19 cellular contexts compared by ENCODE assay signal in genomic region chr10:133328358-133329343, GRCh38. TPM values are rescaled to one million over a fixed set of nuclear protein-coding genes. Genes with fewer than 3 reads are reported as not detected.
DNase-seq lines count a peak whose midpoint lies in the region; ATAC-seq and TF ChIP-seq lines count a peak whose summit lies in the region.
"Had no signal": no experiment of that assay in that cellular context is flagged by ENCODE, and none has a peak within 500 bp of the region (broad histone marks: within the 10 kb centered on the region; RNA-seq: fewer than 3 reads in every experiment).

No MANE protein-coding gene starts in this region.

- H2BK120ac ChIP-seq in IMR-90 (ENCODE audit: low read depth, low read length) (no peak overlapping the region; the same call in 1 of the 2 replicates), trophoblast cell (ENCODE audit: insufficient read depth, low read length, poor library complexity) (no peak overlapping the region)

- H4K91ac ChIP-seq in IMR-90 (ENCODE audit: insufficient read depth, low read depth, low read length) (no peak overlapping the region), trophoblast cell (ENCODE audit: low read depth, low read length) (no peak overlapping the region)

- H3K4me2 ChIP-seq in IMR-90 (ENCODE audit: low read depth, low read length) (no peak overlapping the region), trophoblast cell (ENCODE audit: low read length) (no peak overlapping the region), SK-N-SH (no peak overlapping the region)

- no peak overlapping the region for H3K56ac ChIP-seq in IMR-90 (ENCODE audit: extremely low read depth, insufficient read depth, low read length)

- H3K36me3 Mint-ChIP-seq in chondrocyte (ENCODE audit: low read depth): no peaks in the 10 kb centered on the region

- H3K9me3 ChIP-seq in IMR-90 (ENCODE audit: control insufficient read depth, insufficient read depth, low read length): no peaks in the 10 kb centered on the region; the same call in 1 of the 2 replicates
- peaks cover 8% of the 10 kb centered on the region for H3K9me3 ChIP-seq in trophoblast cell (ENCODE audit: insufficient read depth, low read depth, low read length)
- H3K9me3 ChIP-seq in SK-N-SH: no peaks in the 10 kb centered on the region
- H3K9me3 ChIP-seq: BLaER1, psoas muscle, tibial artery had no signal

- TF ChIP-seq POLR2A in IMR-90 (IDR thresholded peaks at IDR 0.05; ENCODE audit: low read depth, low read length): no peak

- H2BK15ac ChIP-seq in IMR-90 (ENCODE audit: low read depth, low read length): no peak overlapping the region

- DNase-seq in IMR-90 (no peak), chondrocyte (ENCODE audit: low spot score) (peak; percentile 82), trophoblast cell (no peak), dedifferentiated amniotic fluid mesenchymal stem cell (ENCODE audit: extremely low spot score) (no peak), SK-N-SH (no peak)
- DNase-seq: central memory CD4-positive, alpha-beta T cell; left ventricle myocardium superior had no signal

- H2BK5ac ChIP-seq in IMR-90 (ENCODE audit: low read depth, low read length, poor library complexity, severe bottlenecking): no peak overlapping the region
- H2BK5ac ChIP-seq in trophoblast cell (ENCODE audit: low read depth, low read length, poor library complexity): no peak overlapping the region

- no peaks in the 10 kb centered on the region for H3K9me2 ChIP-seq in SK-N-SH

- no peaks in the 10 kb centered on the region for H3K9me3 Mint-ChIP-seq in chondrocyte (ENCODE audit: low read depth)
- H3K9me3 Mint-ChIP-seq: activated naive CD8-positive, alpha-beta T cell treated with anti-CD3 and anti-CD28 coated beads, Interleukin-2, amount 50 U/mL, for 24 hours; dendritic cell treated with granulocyte-macrophage colony-stimulating factor and Interleukin-4, amounts not matched to agents 40 ng/mL and 50 ng/mL, for 4 days had no signal

- H3K79me2 ChIP-seq in trophoblast cell (ENCODE audit: control insufficient read depth, insufficient read depth, low read length, poor library complexity) (no peaks in the 10 kb centered on the region), SK-N-SH (ENCODE audit: insufficient read depth) (no peaks in the 10 kb centered on the region)

- TF ChIP-seq CTCF in IMR-90 (conservative IDR thresholded peaks at IDR 0.05; ENCODE audit: low read depth, low read length) (no peak), chondrocyte (IDR thresholded peaks at IDR 0.05) (no peak), SK-N-SH (IDR thresholded peaks at IDR 0.05) (no peak)

- no peak overlapping the region for H3K4ac ChIP-seq in IMR-90 (ENCODE audit: low read depth, low read length)
- no peak overlapping the region for H3K4ac ChIP-seq in trophoblast cell (ENCODE audit: low read depth, low read length)

- 80% methylated on average over 8 of the region's 15 CpGs; no CpG with 5 or more reads in 1 of the 2 experiments for whole genome bisulfite sequencing in IMR-90 (ENCODE audit: extremely low coverage in 2 of 2, insufficient read length in 1 of 2), 2 experiments
- WGBS in trophoblast cell (ENCODE audit: extremely low coverage, insufficient coverage, insufficient read length): no CpG with 5 or more reads among the region's 15 CpGs
- WGBS in SK-N-SH (ENCODE audit: low lambda C conversion rate): 88% methylated on average over 4 of the region's 15 CpGs

- no peak overlapping the region for H3K27ac ChIP-seq in IMR-90 (ENCODE audit: insufficient read depth, low read length)
- no peak overlapping the region for H3K27ac ChIP-seq in trophoblast cell (ENCODE audit: low read depth, low read length)
- peak overlapping the region in 1 of 2 experiments; percentile 1; a peak in 1 of 4 replicates for H3K27ac ChIP-seq in SK-N-SH (ENCODE audit: low read depth in 2 of 2, low read length in 1 of 2)
- H3K27ac ChIP-seq: BLaER1, HL-60, psoas muscle, tibial artery had no signal

- TF ChIP-seq EP300 in SK-N-SH (IDR thresholded peaks at IDR 0.05; ENCODE audit: borderline replicate concordance in 1 of 2, low read depth in 1 of 2, low read length in 1 of 2): no peak

- H3K4me1 ChIP-seq in IMR-90 (ENCODE audit: control insufficient read depth, insufficient read depth, low read length) (peaks cover 18% of the 10 kb centered on the region), trophoblast cell (ENCODE audit: control insufficient read depth in 1 of 2, insufficient read depth in 2 of 2, low read length in 2 of 2) (peaks cover 7 to 16% of the 10 kb centered on the region in 2 experiments), SK-N-SH (ENCODE audit: control insufficient read depth in 1 of 2, insufficient read depth in 2 of 2, low read depth in 1 of 2, low read length in 1 of 2) (peaks cover 7 to 31% of the 10 kb centered on the region in 2 experiments; a peak in 2 of 4 replicates)
- H3K4me1 ChIP-seq: psoas muscle had no signal

- intact Hi-C loops in IMR-90 (cut with micrococcal nuclease): loop anchor here (1.0 to 10.0 kb wide), 3 partner anchors 46 to 196 kb away; partner anchors contain the start of genes CYP2E1, ECHS1 and PAOX

- H3K4me1 Mint-ChIP-seq in chondrocyte (ENCODE audit: low read depth): peaks cover 43% of the 10 kb centered on the region

- no peak overlapping the region for H3K4me3 Mint-ChIP-seq in chondrocyte (ENCODE audit: unreplicated experiment)
- H3K4me3 Mint-ChIP-seq: activated naive CD8-positive, alpha-beta T cell treated with anti-CD3 and anti-CD28 coated beads, Interleukin-2, amount 50 U/mL, for 24 hours; dendritic cell treated with granulocyte-macrophage colony-stimulating factor and Interleukin-4, amounts not matched to agents 40 ng/mL and 50 ng/mL, for 4 days had no signal

- POLR2A ChIA-PET in IMR-90 (lab: Charles Lee; ENCODE audit: unreplicated experiment) (no interaction called here), SK-N-SH (lab: Yijun Ruan, JAX) (interaction anchor here (1.4 kb wide), 1 partner anchor 32 kb away, joined by 4 read pairs; no protein-coding TSS in a partner anchor)

- H3K79me1 ChIP-seq in IMR-90 (ENCODE audit: low read depth in 1 of 2, low read length in 2 of 2): no peaks in the 10 kb centered on the region
- H3K79me1 ChIP-seq in trophoblast cell (ENCODE audit: low read length): no peaks in the 10 kb centered on the region

- peaks cover 16% of the 10 kb centered on the region for H3K27me3 Mint-ChIP-seq in chondrocyte (ENCODE audit: low read depth)

- peak overlapping the region; percentile 7; the same call in 1 of the 2 replicates for H2BK20ac ChIP-seq in IMR-90 (ENCODE audit: low read depth, low read length)

- H4K12ac ChIP-seq in trophoblast cell (ENCODE audit: low read depth, low read length): no peak overlapping the region

- no peak for TF ChIP-seq RAD21 in IMR-90 (IDR thresholded peaks at IDR 0.05; ENCODE audit: low read length)
- TF ChIP-seq RAD21 in SK-N-SH (IDR thresholded peaks at IDR 0.05; ENCODE audit: low read length): no peak

- CTCF ChIA-PET in IMR-90 (lab: Yijun Ruan, JAX) (interaction anchor here (0.6 to 1.6 kb wide), 11 partner anchors 7 to 181 kb away, joined by 3 to 4 read pairs (median 3); no protein-coding TSS in a partner anchor), SK-N-SH (lab: Yijun Ruan, JAX) (interaction anchor here (0.6 to 4.7 kb wide), 41 partner anchors 9 to 291 kb away, joined by 3 to 73 read pairs (median 5); partner anchors contain the start of genes ECHS1, FUOM, MTG1 and PRAP1)

- H3K9ac ChIP-seq in IMR-90 (ENCODE audit: low read depth, low read length) (no peak overlapping the region), trophoblast cell (ENCODE audit: low read length) (peak overlapping the region; percentile 18), SK-N-SH (no peak overlapping the region)
- H3K9ac ChIP-seq: BLaER1 had no signal

- H2AK5ac ChIP-seq in IMR-90 (ENCODE audit: low read depth, low read length) (peak overlapping the region; percentile 39), trophoblast cell (ENCODE audit: low read length) (no peak overlapping the region)

- no peak overlapping the region for H4K5ac ChIP-seq in IMR-90 (ENCODE audit: low read depth, low read length)

- H2AFZ ChIP-seq in IMR-90 (replicated peaks; ENCODE audit: low read length, poor library complexity): peak overlapping the region; percentile 62
- H2AFZ ChIP-seq in trophoblast cell (ENCODE audit: insufficient read depth, low read length, poor library complexity): no peak overlapping the region
- H2AFZ ChIP-seq in SK-N-SH (ENCODE audit: low read depth): no peak overlapping the region

- H3K23ac ChIP-seq in IMR-90 (ENCODE audit: low read depth, low read length) (no peak overlapping the region), trophoblast cell (ENCODE audit: low read length) (no peak overlapping the region)

- H3K27ac Mint-ChIP-seq in chondrocyte (ENCODE audit: unreplicated experiment): peak overlapping the region; percentile 94
- H3K27ac Mint-ChIP-seq: activated naive CD8-positive, alpha-beta T cell treated with anti-CD3 and anti-CD28 coated beads, Interleukin-2, amount 50 U/mL, for 24 hours; dendritic cell treated with granulocyte-macrophage colony-stimulating factor and Interleukin-4, amounts not matched to agents 40 ng/mL and 50 ng/mL, for 4 days; T-helper 17 cell had no signal

- BruUV-seq in IMR-90 (replicated peaks; lab: Mats Ljungman, UMichigan): no TSS peak

- dilution Hi-C loops in IMR-90 (cut with HindIII; ENCODE audit: low sequenced_read_pairs, unreplicated experiment): no loop called here

- ATAC-seq in IMR-90 (ENCODE audit: low read depth): no peak

- no peak overlapping the region for H3K18ac ChIP-seq in IMR-90 (ENCODE audit: low read depth, low read length)
- no peak overlapping the region for H3K18ac ChIP-seq in trophoblast cell (ENCODE audit: low read length)

- H3K36me3 ChIP-seq in IMR-90 (ENCODE audit: control insufficient read depth, insufficient read depth, low read length): no peaks in the 10 kb centered on the region
- no peaks in the 10 kb centered on the region for H3K36me3 ChIP-seq in trophoblast cell (ENCODE audit: control insufficient read depth in 1 of 2, insufficient read depth in 2 of 2, low read length in 2 of 2)
- no peaks in the 10 kb centered on the region for H3K36me3 ChIP-seq in SK-N-SH (replicated peaks in 1 of 2; ENCODE audit: control insufficient read depth in 1 of 2, insufficient read depth in 2 of 2, low read length in 1 of 2)
- H3K36me3 ChIP-seq: BLaER1, tibial artery had no signal

- H3K14ac ChIP-seq in IMR-90 (replicated peaks; ENCODE audit: low read depth, low read length) (no peak overlapping the region), trophoblast cell (ENCODE audit: low read length) (no peak overlapping the region)

- no peak overlapping the region for H4K8ac ChIP-seq in IMR-90 (ENCODE audit: low read depth in 2 of 2, low read length in 2 of 2)
- H4K8ac ChIP-seq in trophoblast cell (ENCODE audit: low read depth, low read length): no peak overlapping the region

- H2BK12ac ChIP-seq in trophoblast cell (ENCODE audit: low read length): no peak overlapping the region

- H2AK9ac ChIP-seq in IMR-90 (replicated peaks; ENCODE audit: low read depth, low read length, poor library complexity): peak overlapping the region; percentile 81

- H3K4me3 ChIP-seq in IMR-90 (ENCODE audit: insufficient read depth, low read depth, low read length): no peak overlapping the region
- H3K4me3 ChIP-seq in trophoblast cell (ENCODE audit: low read depth, low read length): no peak overlapping the region
- H3K4me3 ChIP-seq in SK-N-SH (ENCODE audit: low read depth in 2 of 2, low read length in 1 of 2): no peak overlapping the region
- H3K4me3 ChIP-seq: BLaER1, GM12878, tibial artery had no signal

- peaks cover 35% of the 10 kb centered on the region for H3K27me3 ChIP-seq in IMR-90 (ENCODE audit: control insufficient read depth, insufficient read depth, low read length)
- peaks cover 31% of the 10 kb centered on the region for H3K27me3 ChIP-seq in trophoblast cell (ENCODE audit: insufficient read depth, low read length)
- H3K27me3 ChIP-seq in SK-N-SH (ENCODE audit: insufficient read depth): peaks cover 24% of the 10 kb centered on the region

- 0 out of 2 replicates have a peak, but pooled peaks cover 6% of the 10 kb centered on the region for H3K9me1 ChIP-seq in IMR-90 (ENCODE audit: insufficient read depth, low read length)

- H4K20me1 ChIP-seq in IMR-90 (ENCODE audit: insufficient read depth, low read length): 0 out of 2 replicates have a peak, but pooled peaks cover 3% of the 10 kb centered on the region
- H4K20me1 ChIP-seq in SK-N-SH (ENCODE audit: insufficient read depth): no peaks in the 10 kb centered on the region

- in situ Hi-C loops in IMR-90 (cut with MboI; ENCODE audit: low sequenced_read_pairs): loop anchor here (10.0 kb wide), 1 partner anchor 166 kb away; no protein-coding TSS in a partner anchor

- H3F3A ChIP-seq in SK-N-SH (replicated peaks; ENCODE audit: insufficient read depth): peaks cover 7% of the 10 kb centered on the region

RNA-seq across cellular contexts. Expression of gene CALY, which starts 8.0 kb away (rescaled TPM):
- total RNA-seq in IMR-90 (2012; rRNA removed) (not detected in 2 replicates), chondrocyte (7.3 to 13.5 TPM (median 8.9 TPM) in 3 replicates)
- polyA plus RNA-seq in IMR-90 (2012; rRNA removed) (0.34 and 0.62 TPM in 2 replicates), SK-N-SH (2012; rRNA removed) (3.3 TPM in 2 replicates)
- 1.1 and 1.9 TPM in 2 replicates for polyA plus RNA-seq in IMR-90 (2012; cell fraction: cytosol; rRNA removed)
- polyA plus RNA-seq in IMR-90 (2012; cell fraction: nucleus; rRNA removed; ENCODE audit: low replicate concordance): 0.88 and 2.2 TPM in 2 replicates
- polyA plus RNA-seq in trophoblast cell (2013): 0.11 and 0.19 TPM in 2 replicates
- polyA plus RNA-seq in SK-N-SH (2012; cell fraction: cytosol; rRNA removed): 1.4 and 3.9 TPM in 2 replicates
- 1.7 and 4.5 TPM in 2 replicates for polyA plus RNA-seq in SK-N-SH (2012; cell fraction: nucleus; rRNA removed)
- total RNA-seq: GM12878, left ventricle myocardium superior, OCI-LY7, psoas muscle had no signal

RNA-seq across cellular contexts. Expression of gene PRAP1, which starts 18.5 kb away (rescaled TPM):
- total RNA-seq in IMR-90 (2012; rRNA removed) (not detected in 2 replicates), chondrocyte (not detected in 3 replicates)
- polyA plus RNA-seq in IMR-90 (2012; rRNA removed) (not detected in 2 replicates), SK-N-SH (2012; rRNA removed) (1.9 and 2.3 TPM in 2 replicates)
- 0.05 and 0.15 TPM in 2 replicates for polyA plus RNA-seq in IMR-90 (2012; cell fraction: cytosol; rRNA removed)
- polyA plus RNA-seq in IMR-90 (2012; cell fraction: nucleus; rRNA removed; ENCODE audit: low replicate concordance): not detected in 2 replicates
- polyA plus RNA-seq in trophoblast cell (2013): 0.21 TPM in 2 replicates
- 0.72 and 1.1 TPM in 2 replicates for polyA plus RNA-seq in SK-N-SH (2012; cell fraction: cytosol; rRNA removed)
- 0.52 and 0.54 TPM in 2 replicates for polyA plus RNA-seq in SK-N-SH (2012; cell fraction: nucleus; rRNA removed)
- total RNA-seq: endodermal cell, GM12878, left ventricle myocardium superior, OCI-LY7, psoas muscle, T-helper 17 cell had no signal
- polyA plus RNA-seq: AG04450, esophagus had no signal

RNA-seq across cellular contexts. Expression of gene ZNF511, which starts 19.9 kb away (rescaled TPM):
- total RNA-seq in IMR-90 (2012; rRNA removed) (13.6 and 14.2 TPM in 2 replicates), chondrocyte (25.6 to 33.0 TPM (median 32.7 TPM) in 3 replicates)
- polyA plus RNA-seq in IMR-90 (2012; rRNA removed) (32.6 and 36.8 TPM in 2 replicates), SK-N-SH (2012; rRNA removed) (43.5 and 62.3 TPM in 2 replicates)
- 20.3 and 34.8 TPM in 2 replicates for polyA plus RNA-seq in IMR-90 (2012; cell fraction: cytosol; rRNA removed)
- polyA plus RNA-seq in IMR-90 (2012; cell fraction: nucleus; rRNA removed; ENCODE audit: low replicate concordance): 33.0 and 37.6 TPM in 2 replicates
- 16.2 and 17.1 TPM in 2 replicates for polyA plus RNA-seq in trophoblast cell (2013)
- polyA plus RNA-seq in SK-N-SH (2012; cell fraction: cytosol; rRNA removed): 33.7 and 40.0 TPM in 2 replicates
- polyA plus RNA-seq in SK-N-SH (2012; cell fraction: nucleus; rRNA removed): 41.9 and 53.5 TPM in 2 replicates

RNA-seq across cellular contexts. Expression of gene TUBGCP2, which starts 20.0 kb away (rescaled TPM):
- total RNA-seq in IMR-90 (2012; rRNA removed) (65.0 and 72.6 TPM in 2 replicates), chondrocyte (53.2 to 56.2 TPM (median 54.9 TPM) in 3 replicates)
- polyA plus RNA-seq in IMR-90 (2012; rRNA removed) (48.1 and 48.6 TPM in 2 replicates), SK-N-SH (2012; rRNA removed) (47.4 and 49.1 TPM in 2 replicates)
- 23.0 and 41.7 TPM in 2 replicates for polyA plus RNA-seq in IMR-90 (2012; cell fraction: cytosol; rRNA removed)
- 62.3 and 99.6 TPM in 2 replicates for polyA plus RNA-seq in IMR-90 (2012; cell fraction: nucleus; rRNA removed; ENCODE audit: low replicate concordance)
- 32.7 and 32.8 TPM in 2 replicates for polyA plus RNA-seq in trophoblast cell (2013)
- polyA plus RNA-seq in SK-N-SH (2012; cell fraction: cytosol; rRNA removed): 21.2 and 31.5 TPM in 2 replicates
- 99.3 and 109 TPM in 2 replicates for polyA plus RNA-seq in SK-N-SH (2012; cell fraction: nucleus; rRNA removed)

RNA-seq across cellular contexts. Expression of gene FUOM, which starts 29.2 kb away (rescaled TPM):
- total RNA-seq in IMR-90 (2012; rRNA removed): 26.3 and 28.1 TPM in 2 replicates
- 52.8 and 71.2 TPM in 2 replicates for polyA plus RNA-seq in IMR-90 (2012; rRNA removed)
- 53.8 and 71.8 TPM in 2 replicates for polyA plus RNA-seq in IMR-90 (2012; cell fraction: cytosol; rRNA removed)
- polyA plus RNA-seq in IMR-90 (2012; cell fraction: nucleus; rRNA removed; ENCODE audit: low replicate concordance): 25.8 and 31.8 TPM in 2 replicates
- 29.9 to 34.4 TPM (median 32.2 TPM) in 3 replicates for total RNA-seq in chondrocyte
- 18.2 and 20.6 TPM in 2 replicates for polyA plus RNA-seq in trophoblast cell (2013)
- polyA plus RNA-seq in SK-N-SH (2012; rRNA removed): 25.3 and 32.5 TPM in 2 replicates
- 18.1 and 23.5 TPM in 2 replicates for polyA plus RNA-seq in SK-N-SH (2012; cell fraction: cytosol; rRNA removed)
- 20.0 and 23.3 TPM in 2 replicates for polyA plus RNA-seq in SK-N-SH (2012; cell fraction: nucleus; rRNA removed)
